7 cellular contexts compared by ENCODE assay signal in genomic region chr17:7307686-7308624, GRCh38. TPM values are rescaled to one million over a fixed set of nuclear protein-coding genes. Genes with fewer than 3 reads are reported as not detected.
DNase-seq lines count a peak whose midpoint lies in the region; ATAC-seq and TF ChIP-seq lines count a peak whose summit lies in the region.

No MANE protein-coding gene starts in this region.

- H3K4me3 ChIP-seq in NB4 (ENCODE audit: low read depth, low read length) = peak overlapping the region; percentile 99
- peak overlapping the region; percentile 73 to 98 (median 93) for H3K4me3 ChIP-seq in fibroblast of lung (replicated peaks in 1 of 4; ENCODE audit: control extremely low read depth in 1 of 4, insufficient read depth in 1 of 4, low read depth in 3 of 4, low read length in 4 of 4)
- peak overlapping the region; percentile 92 for H3K4me3 ChIP-seq in upper lobe of right lung

- H3K4me3 Mint-ChIP-seq in activated T-cell treated with anti-CD3 and anti-CD28 coated beads, Interleukin-2, amount 50 U/mL, for 4 hours = peak overlapping the region; percentile 94
- peak overlapping the region; percentile 90 to 99 (median 96) for H3K4me3 Mint-ChIP-seq in naive thymus-derived CD8-positive, alpha-beta T cell

- peak overlapping the region; percentile 95 for H3K27ac ChIP-seq in fibroblast of lung (ENCODE audit: insufficient read depth, low read length)
- H3K27ac ChIP-seq in upper lobe of right lung = peak overlapping the region; percentile 93

- ATAC-seq in GM19025 (IDR thresholded peaks at IDR 0.05; ENCODE audit: low read depth, unreplicated experiment) (peak; percentile 3), upper lobe of right lung (peak; percentile 60), GM21825 (IDR thresholded peaks at IDR 0.05; ENCODE audit: unreplicated experiment) (no peak)
- ATAC-seq in activated T-cell treated with anti-CD3 and anti-CD28 coated beads, Interleukin-2, amount 50 U/mL, for 4 hours = peak; percentile 3 to 4
- peak; percentile 2 to 4 for ATAC-seq in naive thymus-derived CD8-positive, alpha-beta T cell

- H3K9me3 Mint-ChIP-seq in activated T-cell treated with anti-CD3 and anti-CD28 coated beads, Interleukin-2, amount 50 U/mL, for 4 hours = no peaks in the 10 kb centered on the region
- no peaks in the 10 kb centered on the region for H3K9me3 Mint-ChIP-seq in naive thymus-derived CD8-positive, alpha-beta T cell

- DNase-seq in NB4 (ENCODE audit: low read depth) (peak; percentile 53), fibroblast of lung (ENCODE audit: low read depth in 2 of 2) (peak in 1 of 2 donors; percentile 41), upper lobe of right lung (peak; percentile 87)
- DNase-seq in activated T-cell treated with anti-CD3 and anti-CD28 coated beads, Interleukin-2, amount 50 U/mL, for 4 hours = peak; percentile 46
- DNase-seq in naive thymus-derived CD8-positive, alpha-beta T cell = peak in 9 of 10 donors; percentile 41 to 81 (median 62)

- peak overlapping the region; percentile 96 to 100 (median 99) for H3K27ac Mint-ChIP-seq in naive thymus-derived CD8-positive, alpha-beta T cell

- TF ChIP-seq POLR2A in NB4 (IDR thresholded peaks at IDR 0.05; ENCODE audit: extremely low read depth, insufficient read length) = no peak

- H3K4me1 Mint-ChIP-seq in activated T-cell treated with anti-CD3 and anti-CD28 coated beads, Interleukin-2, amount 50 U/mL, for 4 hours (ENCODE audit: low read depth) = peaks cover 43% of the 10 kb centered on the region
- peaks cover 25 to 49% (median 45%) of the 10 kb centered on the region in 4 donors for H3K4me1 Mint-ChIP-seq in naive thymus-derived CD8-positive, alpha-beta T cell

- H3K36me3 Mint-ChIP-seq in activated T-cell treated with anti-CD3 and anti-CD28 coated beads, Interleukin-2, amount 50 U/mL, for 4 hours (ENCODE audit: insufficient read depth) = peaks cover 40% of the 10 kb centered on the region
- H3K36me3 Mint-ChIP-seq in naive thymus-derived CD8-positive, alpha-beta T cell = peaks cover 17 to 45% (median 24%) of the 10 kb centered on the region in 3 donors

- POLR2A ChIA-PET in naive thymus-derived CD8-positive, alpha-beta T cell (lab: Charles Lee) = interaction anchor here (0.6 to 14.2 kb wide), 18 partner anchors 12 to 378 kb away, joined by 3 to 168 read pairs (median 4); partner anchors contain the start of genes ACAP1, NEURL4, PHF23 and PLSCR3

- H3K9ac ChIP-seq in fibroblast of lung (ENCODE audit: insufficient read depth, low read length) = peak overlapping the region; percentile 91

- peak overlapping the region; percentile 74 for H3K4me2 ChIP-seq in fibroblast of lung (ENCODE audit: extremely low read depth, insufficient read depth, low read length)

- H3K27me3 ChIP-seq in fibroblast of lung (ENCODE audit: control insufficient read depth, insufficient read depth, low read length) (no peaks in the 10 kb centered on the region), upper lobe of right lung (no peaks in the 10 kb centered on the region)

- peaks cover 45% of the 10 kb centered on the region for H3K79me2 ChIP-seq in fibroblast of lung (ENCODE audit: control insufficient read depth, insufficient read depth, low read length)

- H3K4me1 ChIP-seq in fibroblast of lung (ENCODE audit: control insufficient read depth, extremely low read depth, insufficient read depth, low read length) (no peaks in the 10 kb centered on the region), upper lobe of right lung (peaks cover 22% of the 10 kb centered on the region)

- H3K36me3 ChIP-seq in fibroblast of lung (ENCODE audit: control insufficient read depth, insufficient read depth, low read length) = peaks cover 20% of the 10 kb centered on the region
- peaks cover 38% of the 10 kb centered on the region for H3K36me3 ChIP-seq in upper lobe of right lung

- TF ChIP-seq CTCF in NB4 (IDR thresholded peaks at IDR 0.05; ENCODE audit: low read depth, low read length) = no peak
- TF ChIP-seq CTCF in fibroblast of lung (conservative IDR thresholded peaks at IDR 0.05 in 1 of 2, IDR thresholded peaks at IDR 0.05 in 1 of 2; ENCODE audit: low read depth in 1 of 2, low read length in 2 of 2) = no peak
- TF ChIP-seq CTCF in upper lobe of right lung (IDR thresholded peaks at IDR 0.05) = no peak

- H3K27me3 Mint-ChIP-seq in activated T-cell treated with anti-CD3 and anti-CD28 coated beads, Interleukin-2, amount 50 U/mL, for 4 hours (ENCODE audit: low read depth) = peaks cover 2% of the 10 kb centered on the region
- H3K27me3 Mint-ChIP-seq in naive thymus-derived CD8-positive, alpha-beta T cell = peaks cover 0 to 4% (median 0%) of the 10 kb centered on the region in 5 donors

- no peak overlapping the region for H2AFZ ChIP-seq in fibroblast of lung (ENCODE audit: low read length)

- no peaks in the 10 kb centered on the region for H4K20me1 ChIP-seq in fibroblast of lung (ENCODE audit: control insufficient read depth, extremely low read depth, insufficient read depth, low read length)

- intact Hi-C loops in upper lobe of right lung (cut with DNase I) = no loop called here

- H3K9me3 ChIP-seq in fibroblast of lung (ENCODE audit: control insufficient read depth, insufficient read depth, low read depth, low read length) (no peaks in the 10 kb centered on the region), upper lobe of right lung (no peaks in the 10 kb centered on the region)

RNA-seq across cellular contexts. Expression of gene EIF5A, which starts 0.5 kb away (rescaled TPM):
- total RNA-seq in activated T-cell treated with anti-CD3 and anti-CD28 coated beads, Interleukin-2, amount 50 U/mL, for 4 hours = 1,000 to 10,000 TPM; 1,821 to 1,965 (median 1,822) TPM
- total RNA-seq in fibroblast of lung (275 and 347 TPM in 2 replicates), upper lobe of right lung (241 TPM)
- 752 and 1,278 TPM in 2 replicates for polyA plus RNA-seq in fibroblast of lung
- polyA plus RNA-seq in fibroblast of lung (2012) = 587 and 1,061 TPM in 2 replicates
- polyA minus RNA-seq in fibroblast of lung (ENCODE audit: low replicate concordance) = 765 and 958 TPM in 2 replicates
- total RNA-seq in naive thymus-derived CD8-positive, alpha-beta T cell = 100 to 1,000 TPM; 308 to 327 TPM
- polyA plus RNA-seq in naive thymus-derived CD8-positive, alpha-beta T cell = 100 to 1,000 TPM; 209 to 690 (median 643) TPM

RNA-seq across cellular contexts. Expression of gene GPS2, which starts 7.2 kb away (rescaled TPM):
- 10 to 100 TPM; 80.6 to 92.8 (median 87.1) TPM for total RNA-seq in activated T-cell treated with anti-CD3 and anti-CD28 coated beads, Interleukin-2, amount 50 U/mL, for 4 hours
- total RNA-seq in fibroblast of lung (30.6 and 38.5 TPM in 2 replicates), upper lobe of right lung (62.9 TPM)
- 55.3 and 65.6 TPM in 2 replicates for polyA plus RNA-seq in fibroblast of lung
- polyA plus RNA-seq in fibroblast of lung (2012) = 51.2 and 54.6 TPM in 2 replicates
- polyA minus RNA-seq in fibroblast of lung (ENCODE audit: low replicate concordance) = 117 and 139 TPM in 2 replicates
- total RNA-seq in naive thymus-derived CD8-positive, alpha-beta T cell = 100 to 1,000 TPM; 146 to 147 TPM
- polyA plus RNA-seq in naive thymus-derived CD8-positive, alpha-beta T cell = 100 to 1,000 TPM in 1 of 3 donors, 10 to 100 TPM in 2; 75.7 to 107 (median 98.6) TPM

RNA-seq across cellular contexts. Expression of gene YBX2, which starts 13.5 kb away (rescaled TPM):
- total RNA-seq in activated T-cell treated with anti-CD3 and anti-CD28 coated beads, Interleukin-2, amount 50 U/mL, for 4 hours = under 1 TPM in 1 of 3 donors, not detected in 2; 0.18 TPM
- total RNA-seq in fibroblast of lung (under 0.01 TPM in 1 of 2 replicates, not detected in the other), upper lobe of right lung (not detected)
- polyA plus RNA-seq in fibroblast of lung = not detected in 2 replicates
- not detected in 2 replicates for polyA plus RNA-seq in fibroblast of lung (2012)
- polyA minus RNA-seq in fibroblast of lung (ENCODE audit: low replicate concordance) = not detected in 2 replicates
- total RNA-seq in naive thymus-derived CD8-positive, alpha-beta T cell = 1 to 10 TPM in 1 of 2 experiments, under 1 TPM in 1; 0.66 to 1.2 TPM
- polyA plus RNA-seq in naive thymus-derived CD8-positive, alpha-beta T cell = not detected

RNA-seq across cellular contexts. Expression of gene NEURL4, which starts 21.2 kb away (rescaled TPM):
- total RNA-seq in activated T-cell treated with anti-CD3 and anti-CD28 coated beads, Interleukin-2, amount 50 U/mL, for 4 hours = 10 to 100 TPM; 73.1 to 88.0 (median 82.4) TPM
- total RNA-seq in fibroblast of lung = 18.2 and 20.1 TPM in 2 replicates
- polyA plus RNA-seq in fibroblast of lung = 6.0 and 8.3 TPM in 2 replicates
- polyA plus RNA-seq in fibroblast of lung (2012) = 9.6 and 10.8 TPM in 2 replicates
- polyA minus RNA-seq in fibroblast of lung (ENCODE audit: low replicate concordance) = 34.3 and 36.6 TPM in 2 replicates
- total RNA-seq in naive thymus-derived CD8-positive, alpha-beta T cell = 10 to 100 TPM; 74.7 to 82.7 TPM
- 1 to 10 TPM in 2 of 3 donors, under 1 TPM in 1; 0.90 to 2.7 (median 1.1) TPM for polyA plus RNA-seq in naive thymus-derived CD8-positive, alpha-beta T cell
- total RNA-seq in upper lobe of right lung = 37.6 TPM

RNA-seq across cellular contexts. Expression of gene SLC2A4, which starts 26.4 kb away (rescaled TPM):
- total RNA-seq in activated T-cell treated with anti-CD3 and anti-CD28 coated beads, Interleukin-2, amount 50 U/mL, for 4 hours = under 1 TPM; 0.16 to 0.58 (median 0.24) TPM
- total RNA-seq in fibroblast of lung = under 0.01 TPM in 2 replicates
- 0.09 and 0.19 TPM in 2 replicates for polyA plus RNA-seq in fibroblast of lung
- polyA plus RNA-seq in fibroblast of lung (2012) = 0.09 and 0.23 TPM in 2 replicates
- polyA minus RNA-seq in fibroblast of lung (ENCODE audit: low replicate concordance) = 0.55 TPM in 1 of 2 replicates, not detected in the other
- total RNA-seq in naive thymus-derived CD8-positive, alpha-beta T cell = not detected
- not detected for polyA plus RNA-seq in naive thymus-derived CD8-positive, alpha-beta T cell
- 1.6 TPM for total RNA-seq in upper lobe of right lung
